ENCODE assay signal across 13 cellular contexts in the genomic region with DNA sequence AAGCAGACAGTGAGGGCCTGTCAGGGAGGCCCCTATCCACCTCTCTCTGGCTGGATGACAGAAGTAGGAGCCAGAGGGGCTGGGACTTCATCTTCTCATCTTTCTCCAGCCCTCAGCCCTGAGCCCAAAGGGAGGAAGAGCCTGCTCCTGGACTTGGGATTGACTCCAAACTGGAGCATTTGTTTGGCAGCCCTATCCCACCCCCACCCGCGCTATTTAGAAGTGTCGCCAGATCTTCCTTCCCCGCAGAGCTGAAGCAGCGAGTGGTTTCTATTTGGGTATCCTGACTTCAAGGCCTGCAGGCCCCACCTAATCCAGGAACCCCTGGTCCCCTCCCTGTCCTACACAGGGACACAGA. TPM values are rescaled to one million over a fixed set of nuclear protein-coding genes. Genes with fewer than 3 reads are reported as not detected.
DNase-seq lines count a peak whose midpoint lies in the region; ATAC-seq and TF ChIP-seq lines count a peak whose summit lies in the region.
"Had no signal": no experiment of that assay in that cellular context is flagged by ENCODE, and none has a peak within 500 bp of the region (broad histone marks: within the 10 kb centered on the region; RNA-seq: fewer than 3 reads in every experiment).

No MANE protein-coding gene starts in this region.

- TF ChIP-seq POLR2A in ovary (IDR thresholded peaks at IDR 0.05) (no peak), vagina (IDR thresholded peaks at IDR 0.05) (no peak)

- intact Hi-C loops in left cardiac atrium (cut with DNase I) (no loop called here), ovary (cut with DNase I) (no loop called here), vagina (cut with DNase I) (loop anchor here (5.0 kb wide), 1 partner anchor 45 kb away; no protein-coding TSS in a partner anchor)

- TF ChIP-seq EP300 in ovary (IDR thresholded peaks at IDR 0.05): no peak

- H3K27me3 ChIP-seq in ovary (no peaks in the 10 kb centered on the region), vagina (no peaks in the 10 kb centered on the region), MG63 (no peaks in the 10 kb centered on the region)

- no peak for TF ChIP-seq CTCF in ovary (IDR thresholded peaks at IDR 0.05)
- no peak for TF ChIP-seq CTCF in vagina (IDR thresholded peaks at IDR 0.05)

- WGBS in ovary, 3 donors: 0 to 10% (median 8%) methylated on average over 5 of the region's 5 CpGs

- H3K4me3 ChIP-seq in ovary (no peak overlapping the region), vagina (no peak overlapping the region), MG63 (no peak overlapping the region)

- H3K4me1 ChIP-seq in ovary (ENCODE audit: insufficient read depth) (no peaks in the 10 kb centered on the region), vagina (peaks cover 51% of the 10 kb centered on the region)

- H3K9me3 ChIP-seq in ovary: no peaks in the 10 kb centered on the region
- no peaks in the 10 kb centered on the region for H3K9me3 ChIP-seq in vagina
- no peaks in the 10 kb centered on the region for H3K9me3 ChIP-seq in MG63

- H3K27ac ChIP-seq in angular gyrus (ENCODE audit: low read depth, low read length) (peak overlapping the region; percentile 79), ovary (peak overlapping the region; percentile 30 to 66), vagina (peak overlapping the region; percentile 85)

- ATAC-seq in left cardiac atrium (peak; percentile 44 to 46), HG02642 (IDR thresholded peaks at IDR 0.05; ENCODE audit: poor library complexity, unreplicated experiment) (no peak)

- DNase-seq in left cardiac atrium (peak; percentile 59), ovary (peak in 2 of 5 donors; percentile 20 to 45), vagina (ENCODE audit: extremely low spot score in 2 of 2) (no peak), MG63 (no peak)
- DNase-seq in activated CD4-positive, alpha-beta T cell treated with anti-CD3 and anti-CD28 coated beads for 48 hours: no peak
- DNase-seq: activated CD4-positive, alpha-beta T cell treated with anti-CD3 and anti-CD28 coated beads for 4 hours; activated gamma-delta T cell treated with Interleukin-2 at 50 U/mL for 16 hours; DMS79 treated with DMSO at 0.1 percent for 48 hours; NCI-H2081 had no signal

- H3K36me3 ChIP-seq in ovary (no peaks in the 10 kb centered on the region), vagina (no peaks in the 10 kb centered on the region), MG63 (no peaks in the 10 kb centered on the region)

RNA-seq across cellular contexts. Expression of a gene that starts 9.6 kb away (rescaled TPM):
- total RNA-seq in left cardiac atrium (100 to 1,000 TPM; 224 to 240 TPM), ovary (10 to 100 TPM in 3 of 7 donors, 1 to 10 TPM in 4; 3.5 to 32.9 (median 9.8) TPM), vagina (16.0 TPM)
- polyA plus RNA-seq in ovary: 10 to 100 TPM; 13.5 to 31.7 TPM
- total RNA-seq in MG63 (2014; rRNA removed; shearing (Covaris generic); ENCODE audit: low replicate concordance): 0.03 TPM in 1 of 2 replicates, not detected in the other

RNA-seq across cellular contexts. Expression of a gene that starts 25.7 kb away (rescaled TPM):
- total RNA-seq in left cardiac atrium (under 1 TPM; 0.29 to 0.47 TPM), ovary (1 to 10 TPM in 2 of 7 donors, under 1 TPM in 2, not detected in 3; 0.20 to 2.2 (median 1.0) TPM), vagina (2.0 TPM)
- under 1 TPM; 0.11 to 0.43 TPM for polyA plus RNA-seq in ovary
- not detected in 2 replicates for total RNA-seq in MG63 (2014; rRNA removed; shearing (Covaris generic); ENCODE audit: low replicate concordance)
- total RNA-seq: dermis microvascular lymphatic vessel endothelial cell, pulmonary artery endothelial cell had no signal

RNA-seq across cellular contexts. Expression of a gene that starts 37.8 kb away (rescaled TPM):
- total RNA-seq in left cardiac atrium (1 to 10 TPM; 1.5 TPM), ovary (10 to 100 TPM in 3 of 7 donors, 1 to 10 TPM in 4; 1.8 to 31.5 (median 5.5) TPM), vagina (97.7 TPM)
- 10 to 100 TPM in 1 of 2 donors, 1 to 10 TPM in 1; 1.4 to 22.9 TPM for polyA plus RNA-seq in ovary
- 57.8 and 62.8 TPM in 2 replicates for total RNA-seq in MG63 (2014; rRNA removed; shearing (Covaris generic); ENCODE audit: low replicate concordance)
- total RNA-seq: dermis microvascular lymphatic vessel endothelial cell had no signal

RNA-seq across cellular contexts. Expression of a gene that starts 48.4 kb away (rescaled TPM):
- total RNA-seq in left cardiac atrium: 1 to 10 TPM; 1.3 to 1.9 TPM
- total RNA-seq in ovary: 1 to 10 TPM in 5 of 7 donors, under 1 TPM in 2; 0.30 to 1.9 (median 1.2) TPM
- polyA plus RNA-seq in ovary: 1 to 10 TPM in 1 of 2 donors, not detected in 1; 1.1 TPM
- not detected for total RNA-seq in vagina
- not detected in 2 replicates for total RNA-seq in MG63 (2014; rRNA removed; shearing (Covaris generic); ENCODE audit: low replicate concordance)
- total RNA-seq: dermis microvascular lymphatic vessel endothelial cell, pulmonary artery endothelial cell had no signal

Comparison
In these comparisons a context has a peak if more than half of its experiments do, and no peak if none do; other contexts are left out.
1. RNA of a gene that starts 9.6 kb away (total RNA-seq): 224 to 240 TPM in left cardiac atrium; 16.0 TPM in vagina (single experiment), 3.5 to 32.9 TPM in ovary and 0.03 TPM in MG63; every median in the first group is over 4 times any median in the second.
2. Peak in every context shown above with its lines, with median percentiles within 50 percentile points of each other: H3K27ac ChIP-seq.